In genomic region chr19:41862445-41862986, GRCh38 we compare ENCODE assay signal across 9 cellular contexts. TPM values are rescaled to one million over a fixed set of nuclear protein-coding genes. Genes with fewer than 3 reads are reported as not detected.
DNase-seq lines count a peak whose midpoint lies in the region; ATAC-seq and TF ChIP-seq lines count a peak whose summit lies in the region.
"Had no signal": no experiment of that assay in that cellular context is flagged by ENCODE, and none has a peak within 500 bp of the region (broad histone marks: within the 10 kb centered on the region; RNA-seq: fewer than 3 reads in every experiment).

No MANE protein-coding gene starts in this region.

- no peak for ATAC-seq in Right ventricle myocardium superior (ENCODE audit: poor library complexity)
- no peak for ATAC-seq in left ventricle myocardium superior
- ATAC-seq in HG03571 (IDR thresholded peaks at IDR 0.05; ENCODE audit: unreplicated experiment): no peak

- no peaks in the 10 kb centered on the region for H3K27me3 Mint-ChIP-seq in type B pancreatic cell

- peaks cover 36% of the 10 kb centered on the region for H3K36me3 Mint-ChIP-seq in type B pancreatic cell

- H3K9me3 ChIP-seq in iPS-18a (ENCODE audit: control insufficient read depth, low read depth, low read length): no peaks in the 10 kb centered on the region

- intact Hi-C loops in Right ventricle myocardium superior (cut with DNase I) (no loop called here), left ventricle myocardium superior (cut with micrococcal nuclease) (no loop called here)

- H3K9me3 Mint-ChIP-seq in type B pancreatic cell: no peaks in the 10 kb centered on the region

- H3K27me3 ChIP-seq in iPS-18a (ENCODE audit: control insufficient read depth, insufficient read depth, low read length): no peaks in the 10 kb centered on the region

- peaks cover 64% of the 10 kb centered on the region for H3K36me3 ChIP-seq in iPS-18a (ENCODE audit: control insufficient read depth, low read depth, low read length)

- H3K4me1 ChIP-seq in iPS-18a (ENCODE audit: control insufficient read depth, low read depth, low read length): peaks cover 18% of the 10 kb centered on the region

- DNase-seq in Right ventricle myocardium superior (peak; percentile 13), left ventricle myocardium superior (no peak), type B pancreatic cell (ENCODE audit: extremely low spot score, unreplicated experiment) (no peak), NCI-H82 treated with DMSO at 0.1 percent for 48 hours (lab: John Stamatoyannopoulos, UW; ENCODE audit: unreplicated experiment) (no peak)
- DNase-seq in activated T-cell treated with anti-CD3 and anti-CD28 coated beads, Interleukin-2, amount 50 U/mL, for 48 hours: peak; percentile 32 to 36
- DNase-seq in activated CD4-positive, CD25-positive, alpha-beta regulatory T cell (lab: John Stamatoyannopoulos, UW): no peak
- DNase-seq: activated CD8-positive, alpha-beta memory T cell treated with anti-CD3 and anti-CD28 coated beads for 24 hours had no signal

- H3K4me3 Mint-ChIP-seq in type B pancreatic cell: peak overlapping the region; percentile 95

- peak overlapping the region; percentile 91 for H3K27ac Mint-ChIP-seq in type B pancreatic cell

- no peak overlapping the region for H3K27ac ChIP-seq in iPS-18a (ENCODE audit: low read length)

- H3K9ac ChIP-seq in iPS-18a (ENCODE audit: low read length): peak overlapping the region; percentile 94

- no peak for TF ChIP-seq CTCF in type B pancreatic cell (conservative IDR thresholded peaks at IDR 0.05)

- peaks cover 24% of the 10 kb centered on the region for H3K4me1 Mint-ChIP-seq in type B pancreatic cell (ENCODE audit: unreplicated experiment)

- H3K4me3 ChIP-seq in iPS-18a (ENCODE audit: low read length): peak overlapping the region; percentile 21

RNA-seq across cellular contexts. Expression of gene RPS19, which starts 2.5 kb away (rescaled TPM):
- total RNA-seq in Right ventricle myocardium superior (586 TPM), left ventricle myocardium superior (559 TPM), type B pancreatic cell (ENCODE audit: low replicate concordance) (3,159 and 4,081 TPM in 2 replicates)

RNA-seq across cellular contexts. Expression of gene CD79A, which starts 14.6 kb away (rescaled TPM):
- total RNA-seq in Right ventricle myocardium superior (not detected), left ventricle myocardium superior (not detected), type B pancreatic cell (ENCODE audit: low replicate concordance) (0.48 and 0.52 TPM in 2 replicates)

RNA-seq across cellular contexts. Expression of gene DMRTC2, which starts 17.7 kb away (rescaled TPM):
- not detected for total RNA-seq in Right ventricle myocardium superior
- total RNA-seq in left ventricle myocardium superior: not detected
- total RNA-seq in type B pancreatic cell (ENCODE audit: low replicate concordance): not detected in 2 replicates

RNA-seq across cellular contexts. Expression of gene LYPD4, which starts 18.0 kb away (rescaled TPM):
- not detected for total RNA-seq in Right ventricle myocardium superior
- not detected for total RNA-seq in left ventricle myocardium superior
- not detected in 2 replicates for total RNA-seq in type B pancreatic cell (ENCODE audit: low replicate concordance)

RNA-seq across cellular contexts. Expression of gene ARHGEF1, which starts 20.5 kb away (rescaled TPM):
- total RNA-seq in Right ventricle myocardium superior: 30.1 TPM
- 26.9 TPM for total RNA-seq in left ventricle myocardium superior
- total RNA-seq in type B pancreatic cell (ENCODE audit: low replicate concordance): 51.7 and 58.9 TPM in 2 replicates

Comparison
In these comparisons a context has a peak if more than half of its experiments do, and no peak if none do; other contexts are left out.
1. DNase-seq: peak in Right ventricle myocardium superior (single experiment) and activated T-cell treated with anti-CD3 and anti-CD28 coated beads, Interleukin-2, amount 50 U/mL, for 48 hours (2 of 2); none in left ventricle myocardium superior (single experiment), type B pancreatic cell (single experiment), activated CD4-positive, CD25-positive, alpha-beta regulatory T cell (0 of 4) and NCI-H82 treated with DMSO at 0.1 percent for 48 hours (single experiment).